8 cellular contexts compared by ENCODE assay signal in genomic region chr3:50503504-50503903, GRCh38. TPM values are rescaled to one million over a fixed set of nuclear protein-coding genes. Genes with fewer than 3 reads are reported as not detected.
DNase-seq lines count a peak whose midpoint lies in the region; ATAC-seq, FAIRE-seq and TF ChIP-seq lines count a peak whose summit lies in the region.

Gene CACNA2D2, minus strand, starts transcription at chr3:50503634. Its CDS starts 211 bp downstream, at chr3:50503423.

- H3K27ac Mint-ChIP-seq in nephron progenitor cell: no peak within 1 kb of the TSS

- no peak for FAIRE-seq in D721Med (lab: Jason Lieb, UNC)

- TF ChIP-seq CTCF in D721Med (IDR thresholded peaks at IDR 0.05; ENCODE audit: insufficient read depth, missing control alignments) (no peak), nephron progenitor cell (IDR thresholded peaks at IDR 0.05) (no peak)

- H3K36me3 Mint-ChIP-seq in nephron progenitor cell (ENCODE audit: low read depth): no peaks in the 10 kb centered on the region

- H3K27me3 Mint-ChIP-seq in nephron progenitor cell (ENCODE audit: low read depth, poor library complexity): peaks cover 85% of the 10 kb centered on the region

- ATAC-seq in esophagus mucosa: peak; percentile 67
- ATAC-seq in HG02610 (IDR thresholded peaks at IDR 0.05; ENCODE audit: unreplicated experiment): no peak

- peak; percentile 87 for DNase-seq in D721Med (ENCODE audit: insufficient read length, low spot score)
- peak; percentile 24 to 50 for DNase-seq in NCI-H1930 (lab: John Stamatoyannopoulos, UW)
- peak; percentile 71 for DNase-seq in activated CD8-positive, alpha-beta memory T cell treated with anti-CD3 and anti-CD28 coated beads, Interleukin-2, amount 50 U/mL, for 48 hours
- peak; percentile 83 for DNase-seq in nephron progenitor cell
- DNase-seq in stimulated activated naive CD4-positive, alpha-beta T cell treated with Interleukin-2 at 50 U/mL for 16 hours (lab: John Stamatoyannopoulos, UW): peak; percentile 27
- DNase-seq in OCI-M2 (lab: John Stamatoyannopoulos, UW; ENCODE audit: unreplicated experiment): no peak

- H3K9me3 Mint-ChIP-seq in nephron progenitor cell: no peaks in the 10 kb centered on the region

- H3K4me3 Mint-ChIP-seq in nephron progenitor cell: peak within 1 kb of the TSS; percentile 81

- H3K4me1 Mint-ChIP-seq in nephron progenitor cell: peaks cover 27% of the 10 kb centered on the region

RNA-seq across cellular contexts. Expression of gene CACNA2D2, which starts in this region (rescaled TPM):
- total RNA-seq in esophagus mucosa: 0.08 TPM

Comparison
In these comparisons a context has a peak if more than half of its experiments do, and no peak if none do; other contexts are left out.
1. Peak in ATAC-seq in esophagus mucosa; RNA of the gene not detected or under 1 TPM.